In the genomic region with DNA sequence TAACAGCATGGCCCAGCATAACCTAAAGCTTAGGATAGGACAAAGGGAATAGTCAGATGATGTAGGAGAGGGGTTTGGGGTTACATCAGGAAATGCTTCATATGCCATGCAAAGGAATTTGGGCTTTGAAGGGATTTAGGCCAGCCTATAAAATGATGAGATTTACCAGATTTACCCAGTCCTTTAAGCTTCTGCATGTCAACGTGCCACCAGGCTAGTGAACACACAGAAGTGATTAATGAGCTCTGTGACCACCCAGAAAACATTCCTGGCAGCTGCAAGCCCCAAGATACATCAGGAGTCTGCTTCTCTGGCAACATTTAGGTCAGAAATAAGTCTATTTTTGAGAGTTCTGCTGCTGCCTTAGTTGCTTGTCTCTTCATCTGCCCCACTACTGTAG, we compare ENCODE assay signal across 33 cellular contexts.
"Had no signal": no experiment of that assay in that cellular context is flagged by ENCODE, and none has a peak within 500 bp of the region (broad histone marks: within the 10 kb centered on the region; RNA-seq: fewer than 3 reads in every experiment).

No MANE protein-coding gene starts in this region.

- H3K27ac ChIP-seq: brain microvascular endothelial cell, KMS-11, Peyer's patch, VCaP had no signal

- DNase-seq: activated B cell treated with CpG ODN at 0.5 μM for 24 hours; activated CD4-positive, alpha-beta memory T cell treated with anti-CD3 and anti-CD28 coated beads for 36 hours; activated CD4-positive, alpha-beta T cell treated with anti-CD3 and anti-CD28 coated beads for 4 hours; activated CD4-positive, alpha-beta T cell treated with anti-CD3 and anti-CD28 coated beads, Interleukin-2, amount 50 U/mL, for 1 hour; activated CD4-positive, CD25-positive, alpha-beta regulatory T cell treated with anti-CD3 and anti-CD28 coated beads, Interleukin-2, amount 50 U/mL, for 72 hours; activated CD8-positive, alpha-beta memory T cell treated with anti-CD3 and anti-CD28 coated beads, Interleukin-2, amount 50 U/mL, for 4 hours; activated effector memory CD4-positive, alpha-beta T cell treated with anti-CD3 and anti-CD28 coated beads, Interleukin-2, amount 50 U/mL, for 16 hours; activated naive CD4-positive, alpha-beta T cell treated with Interleukin-2 at 50 U/mL for 16 hours; activated naive CD8-positive, alpha-beta T cell treated with anti-CD3 and anti-CD28 coated beads, Interleukin-2, amount 10 ng/mL, durations not matched to agents 7 days and 5 days; activated T-cell treated with anti-CD3 and anti-CD28 coated beads, Interleukin-2, amount 50 U/mL, for 72 hours; brain microvascular endothelial cell; central memory CD4-positive, alpha-beta T cell; NCI-H1092 treated with DMSO at 0.1 percent for 48 hours; NCI-H1417 treated with DMSO at 0.1 percent for 48 hours; NCI-H187 treated with DMSO at 0.1 percent for 48 hours; NCI-H2081; NCI-H2171 treated with DMSO at 0.1 percent for 48 hours; NCI-H2227 treated with DMSO at 0.1 percent for 48 hours; NCI-H446; NCI-H510A treated with DMSO at 0.1 percent for 48 hours; NCI-H526 treated with DMSO at 0.1 percent for 48 hours; NCI-H774; PC-3; Peyer's patch; RPMI8226; SHP77 treated with DMSO at 0.1 percent for 48 hours; SW 1271; T-helper 1 cell; T-helper 2 cell; T-helper 9 cell had no signal

- H3K27me3 ChIP-seq: brain microvascular endothelial cell, Peyer's patch had no signal

- H3K9ac ChIP-seq: KMS-11 had no signal

- H3K36me3 ChIP-seq: brain microvascular endothelial cell, Peyer's patch had no signal

- ATAC-seq: activated T-cell treated with anti-CD3 and anti-CD28 coated beads, Interleukin-2, amount 50 U/mL, for 72 hours; activated T-helper 17 cell treated with anti-CD3 and anti-CD28 coated beads, Interleukin-2, amount 50 U/mL, for 72 hours; PC-3 had no signal

- H3K9me3 ChIP-seq: Peyer's patch had no signal

- H3K4me3 ChIP-seq: Peyer's patch had no signal

- H3K4me1 ChIP-seq: Peyer's patch had no signal

- H3K4me2 ChIP-seq: KMS-11 had no signal
